In genomic region chr6:41942045-41942851, GRCh38 we compare ENCODE assay signal across 8 cellular contexts. TPM values are rescaled to one million over a fixed set of nuclear protein-coding genes. Genes with fewer than 3 reads are reported as not detected.
DNase-seq lines count a peak whose midpoint lies in the region; ATAC-seq and TF ChIP-seq lines count a peak whose summit lies in the region.

No MANE protein-coding gene starts in this region.

- ATAC-seq in Right ventricle myocardium inferior = no peak
- ATAC-seq in HG02678 (IDR thresholded peaks at IDR 0.05; ENCODE audit: unreplicated experiment) = no peak

- TF ChIP-seq CTCF in left ventricle myocardium inferior (IDR thresholded peaks at IDR 0.05; ENCODE audit: borderline replicate concordance) (no peak), epithelial cell of proximal tubule (conservative IDR thresholded peaks at IDR 0.05; ENCODE audit: low read depth, low read length) (no peak), osteoblast (IDR thresholded peaks at IDR 0.05; ENCODE audit: extremely low read depth, low read depth, low read length) (no peak)

- intact Hi-C loops in left ventricle myocardium inferior (cut with micrococcal nuclease) = no loop called here
- intact Hi-C loops in Right ventricle myocardium inferior (cut with DNase I) = no loop called here

- H3K4me1 ChIP-seq in left ventricle myocardium inferior = peaks cover 55% of the 10 kb centered on the region
- peaks cover 31% of the 10 kb centered on the region for H3K4me1 ChIP-seq in osteoblast (ENCODE audit: insufficient read depth, low read length)

- peaks cover 22% of the 10 kb centered on the region for H4K20me1 ChIP-seq in osteoblast (ENCODE audit: insufficient read depth, low read length)

- H2AFZ ChIP-seq in osteoblast (ENCODE audit: low read length) = peak overlapping the region; percentile 96

- peak overlapping the region; percentile 97 for H3K4me2 ChIP-seq in osteoblast (ENCODE audit: insufficient read depth, low read length)

- H3K27ac ChIP-seq in left ventricle myocardium inferior (replicated peaks) = peak overlapping the region; percentile 97
- H3K27ac ChIP-seq in osteoblast (ENCODE audit: low read depth, low read length) = peak overlapping the region; percentile 89

- no peaks in the 10 kb centered on the region for H3K36me3 ChIP-seq in left ventricle myocardium inferior
- peaks cover 8% of the 10 kb centered on the region for H3K36me3 ChIP-seq in osteoblast (ENCODE audit: insufficient read depth, low read length)

- H3K9me3 ChIP-seq in left ventricle myocardium inferior (replicated peaks) = no peaks in the 10 kb centered on the region
- H3K9me3 ChIP-seq in osteoblast (ENCODE audit: low read depth, low read length) = no peaks in the 10 kb centered on the region

- H3K79me2 ChIP-seq in osteoblast (ENCODE audit: insufficient read depth, low read length) = peaks cover 41% of the 10 kb centered on the region

- H3K27me3 ChIP-seq in left ventricle myocardium inferior (ENCODE audit: low read depth) (no peaks in the 10 kb centered on the region), osteoblast (ENCODE audit: insufficient read depth, low read length) (no peaks in the 10 kb centered on the region)

- H3K4me3 ChIP-seq in left ventricle myocardium inferior = peak overlapping the region; percentile 98
- peak overlapping the region; percentile 74 for H3K4me3 ChIP-seq in epithelial cell of proximal tubule (ENCODE audit: low read depth, low read length)
- peak overlapping the region; percentile 95 for H3K4me3 ChIP-seq in osteoblast (ENCODE audit: insufficient read depth, low read length)

- DNase-seq in left ventricle myocardium inferior = no peak
- no peak for DNase-seq in Right ventricle myocardium inferior (ENCODE audit: missing footprints)
- peak; percentile 24 for DNase-seq in T follicular helper cell (ENCODE audit: low read depth)
- DNase-seq in epithelial cell of proximal tubule (ENCODE audit: low read depth) = peak; percentile 96
- DNase-seq in osteoblast (ENCODE audit: insufficient read length, low spot score, missing footprints) = no peak
- DNase-seq in HK-2 (ENCODE audit: unreplicated experiment) = no peak
- DNase-seq in NCI-H1417 treated with DMSO at 0.1 percent for 48 hours (lab: John Stamatoyannopoulos, UW) = no peak

RNA-seq across cellular contexts. Expression of gene CCND3, which starts 0.6 kb away (rescaled TPM):
- total RNA-seq in left ventricle myocardium inferior (44.5 TPM), Right ventricle myocardium inferior (51.5 TPM), epithelial cell of proximal tubule (45.4 and 54.2 TPM in 2 replicates), osteoblast (17.7 and 21.0 TPM in 2 replicates)

RNA-seq across cellular contexts. Expression of gene BYSL, which starts 20.9 kb away (rescaled TPM):
- total RNA-seq in left ventricle myocardium inferior = 9.0 TPM
- total RNA-seq in Right ventricle myocardium inferior = 9.6 TPM
- total RNA-seq in epithelial cell of proximal tubule = 8.7 and 27.3 TPM in 2 replicates
- total RNA-seq in osteoblast = 11.6 and 11.8 TPM in 2 replicates

RNA-seq across cellular contexts. Expression of gene MED20, which starts 21.3 kb away (rescaled TPM):
- total RNA-seq in left ventricle myocardium inferior (18.1 TPM), Right ventricle myocardium inferior (22.9 TPM), epithelial cell of proximal tubule (20.9 and 27.1 TPM in 2 replicates), osteoblast (27.4 and 30.8 TPM in 2 replicates)

RNA-seq across cellular contexts. Expression of gene USP49, which starts 47.1 kb away (rescaled TPM):
- 0.71 TPM for total RNA-seq in left ventricle myocardium inferior
- 2.0 TPM for total RNA-seq in Right ventricle myocardium inferior
- total RNA-seq in epithelial cell of proximal tubule = 0.94 and 2.7 TPM in 2 replicates
- 3.6 and 3.8 TPM in 2 replicates for total RNA-seq in osteoblast

Comparison
In these comparisons a context has a peak if more than half of its experiments do, and no peak if none do; other contexts are left out.
1. DNase-seq: peak in T follicular helper cell (single experiment) and epithelial cell of proximal tubule (single experiment); none in left ventricle myocardium inferior (single experiment), Right ventricle myocardium inferior (single experiment), osteoblast (single experiment), HK-2 (single experiment) and NCI-H1417 treated with DMSO at 0.1 percent for 48 hours (single experiment).
2. Peak in every context shown above with its lines, with median percentiles within 50 percentile points of each other: H3K4me3 ChIP-seq.